In the genomic region with DNA sequence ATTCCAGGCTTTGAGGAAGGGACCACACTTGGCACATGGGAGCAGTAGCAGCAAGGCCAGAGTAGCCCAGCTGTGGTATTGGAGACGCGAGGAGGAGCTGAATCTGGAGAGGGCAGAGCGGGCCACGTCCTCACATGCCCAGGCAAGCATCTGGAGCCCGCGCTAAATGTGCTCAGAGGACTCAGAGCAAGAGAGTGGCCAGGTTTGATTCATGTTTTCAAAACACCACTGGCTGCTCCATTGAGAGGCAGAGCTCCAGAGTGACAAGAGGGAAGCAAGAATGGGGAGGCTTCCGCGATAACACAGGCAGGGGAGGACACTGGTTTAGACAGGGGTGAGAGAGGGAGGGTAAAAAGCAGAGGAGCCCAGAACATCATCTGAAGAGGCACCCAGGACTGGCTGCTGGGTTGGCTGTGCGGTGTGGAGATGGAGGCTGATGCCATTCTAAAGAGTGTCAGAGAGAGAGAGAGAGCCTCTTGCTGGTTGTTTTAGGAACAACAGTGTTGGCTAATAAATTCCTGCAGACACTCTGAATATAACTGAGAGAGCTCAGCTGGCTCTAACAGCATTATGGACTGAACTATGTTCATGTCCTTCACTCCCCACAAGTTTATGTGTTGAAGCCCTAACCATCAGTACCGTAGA, we compare ENCODE assay signal across 8 cellular contexts. TPM values are rescaled to one million over a fixed set of nuclear protein-coding genes. Genes with fewer than 3 reads are reported as not detected.
DNase-seq lines count a peak whose midpoint lies in the region; ATAC-seq, FAIRE-seq and TF ChIP-seq lines count a peak whose summit lies in the region.

No MANE protein-coding gene starts in this region.

- H3K4me3 ChIP-seq in Panc1 (ENCODE audit: low read depth in 2 of 2, low read length in 2 of 2) (no peak overlapping the region), fibroblast of mammary gland (ENCODE audit: control insufficient read depth, low read depth, low read length) (no peak overlapping the region)

- no peak overlapping the region for H3K27ac ChIP-seq in Panc1 (ENCODE audit: low read length)

- H3K36me3 ChIP-seq in Panc1 (ENCODE audit: control insufficient read depth, insufficient read depth, low read length) = no peaks in the 10 kb centered on the region

- peak; percentile 48 for TF ChIP-seq CTCF in Panc1 (IDR thresholded peaks at IDR 0.05)
- peak; percentile 68 for TF ChIP-seq CTCF in fibroblast of mammary gland (conservative IDR thresholded peaks at IDR 0.05; ENCODE audit: control insufficient read depth, insufficient read depth, low read depth, low read length)
- TF ChIP-seq CTCF in osteocyte (IDR thresholded peaks at IDR 0.05) = peak; percentile 68

- H3K4me3 Mint-ChIP-seq in osteocyte (ENCODE audit: unreplicated experiment) = no peak overlapping the region
- no peak overlapping the region for H3K4me3 Mint-ChIP-seq in T-cell

- DNase-seq in EH (ENCODE audit: low read depth) = peak; percentile 81
- peak; percentile 35 for DNase-seq in H54 (ENCODE audit: insufficient read length, low spot score)
- no peak for DNase-seq in Panc1 (ENCODE audit: low read depth, low spot score)
- peak; percentile 60 for DNase-seq in fibroblast of mammary gland (ENCODE audit: low read depth)
- DNase-seq in osteocyte (ENCODE audit: extremely low spot score, unreplicated experiment) = peak; percentile 64
- no peak for DNase-seq in T-cell

- FAIRE-seq in H54 (lab: Jason Lieb, UNC) = no peak

- no peaks in the 10 kb centered on the region for H3K27me3 Mint-ChIP-seq in osteocyte (ENCODE audit: unreplicated experiment)
- no peaks in the 10 kb centered on the region for H3K27me3 Mint-ChIP-seq in T-cell

- no peaks in the 10 kb centered on the region for H3K9me3 ChIP-seq in Panc1 (ENCODE audit: control insufficient read depth, insufficient read depth, low read depth, low read length)

- intact Hi-C loops in Panc1 (cut with micrococcal nuclease; ENCODE audit: unreplicated experiment) = no loop called here

- peaks cover 6% of the 10 kb centered on the region for H3K36me3 Mint-ChIP-seq in osteocyte (ENCODE audit: unreplicated experiment)
- peaks cover 11% of the 10 kb centered on the region for H3K36me3 Mint-ChIP-seq in T-cell

- in situ Hi-C loops in Panc1 (cut with HindIII; ENCODE audit: low pct_unique_long_range_greater_than_20kb, low sequenced_read_pairs) = no loop called here

- ATAC-seq in Panc1 (no peak), GM21367 (IDR thresholded peaks at IDR 0.05; ENCODE audit: unreplicated experiment) (no peak), GM18867 (IDR thresholded peaks at IDR 0.05; ENCODE audit: unreplicated experiment) (no peak), T-cell (replicated peaks in 1 of 4) (no peak)

- POLR2A ChIA-PET in Panc1 (lab: Charles Lee) = no interaction called here
- POLR2A ChIA-PET in T-cell (lab: Charles Lee) = no interaction called here

- CTCF ChIA-PET in Panc1 (lab: Charles Lee) (interaction anchor here (0.7 to 1.0 kb wide), 2 partner anchors 57 to 72 kb away, joined by 3 to 4 read pairs; no protein-coding TSS in a partner anchor), T-cell (lab: Charles Lee) (interaction anchor here in 1 of 2 donors (0.7 kb wide), 1 partner anchor 29 kb away, joined by 4 read pairs; no protein-coding TSS in a partner anchor)

- H3K27ac Mint-ChIP-seq in osteocyte (ENCODE audit: unreplicated experiment) (no peak overlapping the region), T-cell (no peak overlapping the region)

- no peaks in the 10 kb centered on the region for H3K27me3 ChIP-seq in Panc1 (ENCODE audit: control insufficient read depth, insufficient read depth, low read length)

- TF ChIP-seq POLR2A in H54 (IDR thresholded peaks at IDR 0.05; ENCODE audit: low read depth, low read length) = no peak

- H3K4me1 ChIP-seq in Panc1 (ENCODE audit: control insufficient read depth, insufficient read depth, low read length) = no peaks in the 10 kb centered on the region

- H3K4me1 Mint-ChIP-seq in osteocyte (ENCODE audit: unreplicated experiment) (peaks cover 11% of the 10 kb centered on the region), T-cell (peaks cover 4 to 10% (median 5%) of the 10 kb centered on the region in 3 donors)

- H3K9me3 Mint-ChIP-seq in osteocyte (ENCODE audit: unreplicated experiment) = peaks cover 3% of the 10 kb centered on the region
- peaks cover 3 to 9% (median 7%) of the 10 kb centered on the region in 3 donors for H3K9me3 Mint-ChIP-seq in T-cell

- no TSS peak for BruUV-seq in Panc1 (replicated peaks; lab: Mats Ljungman, UMichigan)

RNA-seq across cellular contexts. Expression of gene RCAN1, which starts 32.3 kb away (rescaled TPM):
- 13.5 TPM for total RNA-seq in Panc1 (2021; ENCODE audit: unreplicated experiment)
- polyA plus RNA-seq in Panc1 (2012; ENCODE audit: insufficient read length) = 7.4 TPM
- 61.5 and 68.5 TPM in 2 replicates for total RNA-seq in osteocyte
- total RNA-seq in T-cell = 1 to 10 TPM; 5.2 to 8.2 (median 5.8) TPM

Comparison
In these comparisons a context has a peak if more than half of its experiments do, and no peak if none do; other contexts are left out.
1. DNase-seq: peak in EH (single experiment), H54 (single experiment), fibroblast of mammary gland (single experiment) and osteocyte (single experiment); none in Panc1 (single experiment) and T-cell (0 of 34).
2. Peak in every context shown above with its lines, with median percentiles within 50 percentile points of each other: CTCF ChIP-seq.